18 cellular contexts compared by ENCODE assay signal in the genomic region with DNA sequence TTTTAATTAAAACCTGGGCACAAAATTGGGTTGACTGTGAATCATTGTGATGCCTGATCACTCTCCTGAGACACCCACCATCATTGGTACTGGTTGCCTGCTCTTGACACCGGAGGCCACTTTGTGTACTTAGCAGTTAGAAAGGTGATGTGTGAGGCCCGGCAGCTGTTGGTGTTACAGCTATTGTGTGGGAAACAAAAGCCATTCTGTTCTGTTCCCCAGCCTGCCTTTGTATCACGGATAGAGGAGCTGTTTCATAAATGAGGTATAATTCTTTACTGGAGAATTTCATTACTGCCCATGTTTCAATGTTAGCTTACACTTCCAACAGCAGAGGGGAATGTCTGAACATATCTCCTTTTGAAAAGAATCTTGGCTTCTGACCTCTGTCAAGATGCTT.
A peak's percentile ranks its signal among the peaks of the same experiment; 100 is the strongest.
DNase-seq lines count a peak whose midpoint lies in the region; ATAC-seq and TF ChIP-seq lines count a peak whose summit lies in the region.
"Had no signal": no experiment of that assay in that cellular context is flagged by ENCODE, and none has a peak within 500 bp of the region (broad histone marks: within the 10 kb centered on the region; RNA-seq: fewer than 3 reads in every experiment).

No MANE protein-coding gene starts in this region.

- H3K4me3 ChIP-seq in dorsolateral prefrontal cortex (no peak overlapping the region), foreskin fibroblast (ENCODE audit: low read depth in 1 of 2, low read length in 2 of 2) (no peak overlapping the region)
- H3K4me3 ChIP-seq: sigmoid colon had no signal

- intact Hi-C loops in dorsolateral prefrontal cortex (cut with DNase I): loop anchor here in 1 of 2 donors (10.0 kb wide), 1 partner anchor 109 kb away; no protein-coding TSS in a partner anchor

- no peaks in the 10 kb centered on the region for H3K27me3 ChIP-seq in dorsolateral prefrontal cortex
- H3K27me3 ChIP-seq: sigmoid colon had no signal

- H3K27ac ChIP-seq in dorsolateral prefrontal cortex: no peak overlapping the region
- H3K27ac ChIP-seq: sigmoid colon had no signal

- DNase-seq in DMS53 (lab: John Stamatoyannopoulos, UW) (peak; percentile 94), NCI-H146 treated with DMSO at 0.1 percent for 48 hours (lab: John Stamatoyannopoulos, UW; ENCODE audit: unreplicated experiment) (peak; percentile 99), NCI-H510A (lab: John Stamatoyannopoulos, UW) (peak; percentile 86), iPS-NIHi11 (ENCODE audit: low spot score) (peak; percentile 35), dorsolateral prefrontal cortex (no peak), foreskin fibroblast (no peak)
- DNase-seq: activated CD4-positive, alpha-beta T cell treated with anti-CD3 and anti-CD28 coated beads, Interleukin-2, amount 50 U/mL, for 48 hours; activated naive CD4-positive, alpha-beta T cell treated with anti-CD3 and anti-CD28 coated beads, Interleukin-2, amount 10 ng/mL, durations not matched to agents 7 days and 5 days; CD4-positive, CD25-positive, alpha-beta regulatory T cell; IMR-90; left cardiac atrium; MM.1S; nucleus accumbens; sigmoid colon; stimulated activated CD4-positive, alpha-beta T cell treated with anti-CD3 and anti-CD28 coated beads, Interleukin-2, amount 100 ng/mL, for 24 hours; SW 1271 had no signal

- ATAC-seq in HG03139 (IDR thresholded peaks at IDR 0.05; ENCODE audit: unreplicated experiment) (no peak), GM18858 (IDR thresholded peaks at IDR 0.05; ENCODE audit: unreplicated experiment) (no peak)
- ATAC-seq: left cardiac atrium had no signal

- TF ChIP-seq CTCF in dorsolateral prefrontal cortex (IDR thresholded peaks at IDR 0.05 in 54 of 56, conservative IDR thresholded peaks at IDR 0.05 in 2 of 56; ENCODE audit: low read depth in 1 of 56, partially characterized antibody in 56 of 56) (no peak), foreskin fibroblast (IDR thresholded peaks at IDR 0.05; ENCODE audit: low read depth, low read length) (no peak)

Comparison
In these comparisons a context has a peak if more than half of its experiments do, and no peak if none do; other contexts are left out.
1. DNase-seq: peak in DMS53 (single experiment), NCI-H146 treated with DMSO at 0.1 percent for 48 hours (single experiment), NCI-H510A (single experiment) and iPS-NIHi11 (single experiment); none in dorsolateral prefrontal cortex (0 of 10) and foreskin fibroblast (0 of 2).